ENCODE assay signal across 1 cellular context in genomic region chr18:79919089-79919488, GRCh38.
A peak's percentile ranks its signal among the peaks of the same experiment; 100 is the strongest.
TF ChIP-seq lines count a peak whose summit lies in the region.

No MANE protein-coding gene starts in this region.

TF ChIP-seq in HepG2, 621 proteins besides CTCF, POLR2A, EP300 and RAD21:
- TF ChIP-seq, protein P1, sequence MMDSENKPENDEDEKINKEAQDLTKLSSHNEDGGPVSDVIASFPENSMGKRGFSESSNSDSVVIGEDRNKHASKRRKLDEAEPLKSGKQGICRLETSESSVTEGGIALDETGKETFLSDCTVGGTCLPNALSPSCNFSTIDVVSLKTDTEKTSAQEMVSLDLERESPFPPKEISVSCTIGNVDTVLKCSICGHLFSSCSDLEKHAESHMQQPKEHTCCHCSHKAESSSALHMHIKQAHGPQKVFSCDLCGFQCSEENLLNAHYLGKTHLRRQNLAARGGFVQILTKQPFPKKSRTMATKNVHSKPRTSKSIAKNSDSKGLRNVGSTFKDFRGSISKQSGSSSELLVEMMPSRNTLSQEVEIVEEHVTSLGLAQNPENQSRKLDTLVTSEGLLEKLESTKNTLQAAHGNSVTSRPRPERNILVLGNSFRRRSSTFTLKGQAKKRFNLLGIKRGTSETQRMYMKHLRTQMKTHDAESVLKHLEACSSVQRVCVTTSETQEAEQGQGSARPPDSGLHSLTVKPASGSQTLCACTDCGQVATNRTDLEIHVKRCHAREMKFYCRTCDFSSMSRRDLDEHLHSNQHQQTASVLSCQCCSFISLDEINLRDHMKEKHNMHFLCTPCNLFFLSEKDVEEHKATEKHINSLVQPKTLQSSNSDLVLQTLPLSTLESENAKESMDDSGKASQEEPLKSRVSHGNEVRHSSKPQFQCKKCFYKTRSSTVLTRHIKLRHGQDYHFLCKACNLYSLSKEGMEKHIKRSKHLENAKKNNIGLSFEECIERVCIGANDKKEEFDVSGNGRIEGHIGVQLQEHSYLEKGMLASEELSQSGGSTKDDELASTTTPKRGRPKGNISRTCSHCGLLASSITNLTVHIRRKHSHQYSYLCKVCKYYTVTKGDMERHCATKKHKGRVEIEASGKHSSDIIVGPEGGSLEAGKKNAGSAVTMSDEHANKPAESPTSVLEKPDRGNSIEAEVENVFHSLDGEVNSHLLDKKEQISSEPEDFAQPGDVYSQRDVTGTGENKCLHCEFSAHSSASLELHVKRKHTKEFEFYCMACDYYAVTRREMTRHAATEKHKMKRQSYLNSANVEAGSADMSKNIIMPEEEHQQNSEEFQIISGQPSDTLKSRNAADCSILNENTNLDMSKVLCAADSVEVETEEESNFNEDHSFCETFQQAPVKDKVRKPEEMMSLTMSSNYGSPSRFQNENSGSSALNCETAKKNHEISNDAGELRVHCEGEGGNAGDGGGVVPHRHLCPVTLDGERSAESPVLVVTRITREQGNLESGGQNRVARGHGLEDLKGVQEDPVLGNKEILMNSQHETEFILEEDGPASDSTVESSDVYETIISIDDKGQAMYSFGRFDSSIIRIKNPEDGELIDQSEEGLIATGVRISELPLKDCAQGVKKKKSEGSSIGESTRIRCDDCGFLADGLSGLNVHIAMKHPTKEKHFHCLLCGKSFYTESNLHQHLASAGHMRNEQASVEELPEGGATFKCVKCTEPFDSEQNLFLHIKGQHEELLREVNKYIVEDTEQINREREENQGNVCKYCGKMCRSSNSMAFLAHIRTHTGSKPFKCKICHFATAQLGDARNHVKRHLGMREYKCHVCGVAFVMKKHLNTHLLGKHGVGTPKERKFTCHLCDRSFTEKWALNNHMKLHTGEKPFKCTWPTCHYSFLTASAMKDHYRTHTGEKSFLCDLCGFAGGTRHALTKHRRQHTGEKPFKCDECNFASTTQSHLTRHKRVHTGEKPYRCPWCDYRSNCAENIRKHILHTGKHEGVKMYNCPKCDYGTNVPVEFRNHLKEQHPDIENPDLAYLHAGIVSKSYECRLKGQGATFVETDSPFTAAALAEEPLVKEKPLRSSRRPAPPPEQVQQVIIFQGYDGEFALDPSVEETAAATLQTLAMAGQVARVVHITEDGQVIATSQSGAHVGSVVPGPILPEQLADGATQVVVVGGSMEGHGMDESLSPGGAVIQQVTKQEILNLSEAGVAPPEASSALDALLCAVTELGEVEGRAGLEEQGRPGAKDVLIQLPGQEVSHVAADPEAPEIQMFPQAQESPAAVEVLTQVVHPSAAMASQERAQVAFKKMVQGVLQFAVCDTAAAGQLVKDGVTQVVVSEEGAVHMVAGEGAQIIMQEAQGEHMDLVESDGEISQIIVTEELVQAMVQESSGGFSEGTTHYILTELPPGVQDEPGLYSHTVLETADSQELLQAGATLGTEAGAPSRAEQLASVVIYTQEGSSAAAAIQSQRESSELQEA (CRISPR knock-in tag; IDR thresholded peaks at IDR 0.05; ENCODE audit: not compliant biosample characterization) = no peak
- peak; percentile 35; the same call in 1 of the 2 replicates for TF ChIP-seq ESRRA (CRISPR knock-in tag; IDR thresholded peaks at IDR 0.05; ENCODE audit: low read depth)
- TF ChIP-seq DPF2 (CRISPR knock-in tag; IDR thresholded peaks at IDR 0.05; ENCODE audit: borderline replicate concordance, low read depth) = no peak
- 0 out of 2 replicates have a peak, but pooled peaks have one; percentile 15 for TF ChIP-seq NR2F6 (IDR thresholded peaks at IDR 0.05)
- TF ChIP-seq NR2F6 (CRISPR knock-in tag; IDR thresholded peaks at IDR 0.05) = no peak
- no peak for TF ChIP-seq HNRNPK (IDR thresholded peaks at IDR 0.05; ENCODE audit: low read depth, low read length, poor library complexity, severe bottlenecking)
